Comparison of ENCODE assay signal across 1 cellular context in the genomic region with DNA sequence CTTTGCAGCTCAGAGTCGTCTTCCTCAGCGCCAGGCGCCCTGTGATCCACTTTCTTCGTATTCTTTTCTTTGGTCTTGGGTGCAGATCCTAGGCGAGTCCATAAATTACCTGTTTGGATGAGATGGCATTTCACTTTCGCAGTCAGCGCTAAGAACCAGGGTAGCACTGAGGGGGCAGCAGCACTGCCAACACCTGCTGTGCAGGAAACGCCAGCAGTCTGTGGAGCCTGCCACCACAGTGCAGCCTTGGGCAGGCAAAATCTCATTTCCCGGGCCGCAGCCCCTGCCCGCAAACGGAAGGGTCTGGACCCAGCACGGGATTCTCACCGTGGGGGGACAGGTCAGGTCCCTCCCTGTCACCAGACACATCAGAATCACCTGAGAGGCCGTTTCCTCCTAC.
TF ChIP-seq lines count a peak whose summit lies in the region.

No MANE protein-coding gene starts in this region.

TF ChIP-seq in HepG2, 621 proteins besides CTCF, POLR2A, EP300 and RAD21:
- TF ChIP-seq, protein P1, sequence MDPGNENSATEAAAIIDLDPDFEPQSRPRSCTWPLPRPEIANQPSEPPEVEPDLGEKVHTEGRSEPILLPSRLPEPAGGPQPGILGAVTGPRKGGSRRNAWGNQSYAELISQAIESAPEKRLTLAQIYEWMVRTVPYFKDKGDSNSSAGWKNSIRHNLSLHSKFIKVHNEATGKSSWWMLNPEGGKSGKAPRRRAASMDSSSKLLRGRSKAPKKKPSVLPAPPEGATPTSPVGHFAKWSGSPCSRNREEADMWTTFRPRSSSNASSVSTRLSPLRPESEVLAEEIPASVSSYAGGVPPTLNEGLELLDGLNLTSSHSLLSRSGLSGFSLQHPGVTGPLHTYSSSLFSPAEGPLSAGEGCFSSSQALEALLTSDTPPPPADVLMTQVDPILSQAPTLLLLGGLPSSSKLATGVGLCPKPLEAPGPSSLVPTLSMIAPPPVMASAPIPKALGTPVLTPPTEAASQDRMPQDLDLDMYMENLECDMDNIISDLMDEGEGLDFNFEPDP (CRISPR knock-in tag; conservative IDR thresholded peaks at IDR 0.05), result no peak
- no peak for TF ChIP-seq ZFP37 (CRISPR knock-in tag; IDR thresholded peaks at IDR 0.05; ENCODE audit: borderline replicate concordance)
- TF ChIP-seq, protein P2, sequence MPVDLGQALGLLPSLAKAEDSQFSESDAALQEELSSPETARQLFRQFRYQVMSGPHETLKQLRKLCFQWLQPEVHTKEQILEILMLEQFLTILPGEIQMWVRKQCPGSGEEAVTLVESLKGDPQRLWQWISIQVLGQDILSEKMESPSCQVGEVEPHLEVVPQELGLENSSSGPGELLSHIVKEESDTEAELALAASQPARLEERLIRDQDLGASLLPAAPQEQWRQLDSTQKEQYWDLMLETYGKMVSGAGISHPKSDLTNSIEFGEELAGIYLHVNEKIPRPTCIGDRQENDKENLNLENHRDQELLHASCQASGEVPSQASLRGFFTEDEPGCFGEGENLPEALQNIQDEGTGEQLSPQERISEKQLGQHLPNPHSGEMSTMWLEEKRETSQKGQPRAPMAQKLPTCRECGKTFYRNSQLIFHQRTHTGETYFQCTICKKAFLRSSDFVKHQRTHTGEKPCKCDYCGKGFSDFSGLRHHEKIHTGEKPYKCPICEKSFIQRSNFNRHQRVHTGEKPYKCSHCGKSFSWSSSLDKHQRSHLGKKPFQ (CRISPR knock-in tag; IDR thresholded peaks at IDR 0.05; ENCODE audit: insufficient replicate concordance), result no peak
- TF ChIP-seq, protein P3, sequence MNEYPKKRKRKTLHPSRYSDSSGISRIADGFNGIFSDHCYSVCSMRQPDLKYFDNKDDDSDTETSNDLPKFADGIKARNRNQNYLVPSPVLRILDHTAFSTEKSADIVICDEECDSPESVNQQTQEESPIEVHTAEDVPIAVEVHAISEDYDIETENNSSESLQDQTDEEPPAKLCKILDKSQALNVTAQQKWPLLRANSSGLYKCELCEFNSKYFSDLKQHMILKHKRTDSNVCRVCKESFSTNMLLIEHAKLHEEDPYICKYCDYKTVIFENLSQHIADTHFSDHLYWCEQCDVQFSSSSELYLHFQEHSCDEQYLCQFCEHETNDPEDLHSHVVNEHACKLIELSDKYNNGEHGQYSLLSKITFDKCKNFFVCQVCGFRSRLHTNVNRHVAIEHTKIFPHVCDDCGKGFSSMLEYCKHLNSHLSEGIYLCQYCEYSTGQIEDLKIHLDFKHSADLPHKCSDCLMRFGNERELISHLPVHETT (CRISPR knock-in tag; conservative IDR thresholded peaks at IDR 0.05), result no peak
- TF ChIP-seq, protein P4, sequence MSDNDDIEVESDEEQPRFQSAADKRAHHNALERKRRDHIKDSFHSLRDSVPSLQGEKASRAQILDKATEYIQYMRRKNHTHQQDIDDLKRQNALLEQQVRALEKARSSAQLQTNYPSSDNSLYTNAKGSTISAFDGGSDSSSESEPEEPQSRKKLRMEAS (IDR thresholded peaks at IDR 0.05), result no peak
- no peak for TF ChIP-seq SMARCE1 (IDR thresholded peaks at IDR 0.05; ENCODE audit: borderline replicate concordance)
- TF ChIP-seq ZMYM4 (CRISPR knock-in tag; IDR thresholded peaks at IDR 0.05), result no peak
- no peak for TF ChIP-seq ZNF225 (CRISPR knock-in tag; IDR thresholded peaks at IDR 0.05)
- TF ChIP-seq, protein P5, sequence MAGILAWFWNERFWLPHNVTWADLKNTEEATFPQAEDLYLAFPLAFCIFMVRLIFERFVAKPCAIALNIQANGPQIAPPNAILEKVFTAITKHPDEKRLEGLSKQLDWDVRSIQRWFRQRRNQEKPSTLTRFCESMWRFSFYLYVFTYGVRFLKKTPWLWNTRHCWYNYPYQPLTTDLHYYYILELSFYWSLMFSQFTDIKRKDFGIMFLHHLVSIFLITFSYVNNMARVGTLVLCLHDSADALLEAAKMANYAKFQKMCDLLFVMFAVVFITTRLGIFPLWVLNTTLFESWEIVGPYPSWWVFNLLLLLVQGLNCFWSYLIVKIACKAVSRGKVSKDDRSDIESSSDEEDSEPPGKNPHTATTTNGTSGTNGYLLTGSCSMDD (CRISPR knock-in tag; IDR thresholded peaks at IDR 0.05), result no peak
- no peak for TF ChIP-seq ZNF883 (CRISPR knock-in tag; IDR thresholded peaks at IDR 0.05; ENCODE audit: not compliant biosample characterization)
TF ChIP-seq in HepG2: peak in this region for 0.
